In genomic region chr11:89333704-89334103, GRCh38 we compare ENCODE assay signal across 7 cellular contexts.
DNase-seq lines count a peak whose midpoint lies in the region; ATAC-seq, FAIRE-seq and TF ChIP-seq lines count a peak whose summit lies in the region.
"Not testable (repeated sequence)": the region's sequence is repeated elsewhere in the genome, so short reads cannot be mapped to it uniquely, and the experiment has no call there.

No MANE protein-coding gene starts in this region.

- H3K79me1 ChIP-seq in IMR-90 (ENCODE audit: low read depth in 1 of 2, low read length in 2 of 2) = not testable (repeated sequence)

- not testable (repeated sequence) for H3K23ac ChIP-seq in IMR-90 (ENCODE audit: low read depth, low read length)

- not testable (repeated sequence) for H2AK9ac ChIP-seq in IMR-90 (replicated peaks; ENCODE audit: low read depth, low read length, poor library complexity)

- H2BK20ac ChIP-seq in IMR-90 (ENCODE audit: low read depth, low read length) = not testable (repeated sequence)

- CTCF ChIA-PET in IMR-90 (lab: Yijun Ruan, JAX) = not testable (repeated sequence)

- in situ Hi-C loops in IMR-90 (cut with MboI; ENCODE audit: low sequenced_read_pairs) = loop anchor here (10.0 kb wide), 1 partner anchor 281 kb away; no protein-coding TSS in a partner anchor

- H3K79me2 ChIP-seq in DND-41 (ENCODE audit: insufficient read depth, low read length); OCI-LY1 (ENCODE audit: insufficient read depth, low read length): not testable (repeated sequence)

- not testable (repeated sequence) for H3K56ac ChIP-seq in IMR-90 (ENCODE audit: extremely low read depth, insufficient read depth, low read length)

- TF ChIP-seq RAD21 in IMR-90 (IDR thresholded peaks at IDR 0.05; ENCODE audit: low read length) = peak; percentile 60

- not testable (repeated sequence) for H3K27ac ChIP-seq in DND-41 (ENCODE audit: low read length); IMR-90 (ENCODE audit: insufficient read depth, low read length); OCI-LY1 (ENCODE audit: low read depth, low read length, poor library complexity, severe bottlenecking); pancreas

- not testable (repeated sequence) for H2AK5ac ChIP-seq in IMR-90 (ENCODE audit: low read depth, low read length)

- H2BK5ac ChIP-seq in IMR-90 (ENCODE audit: low read depth, low read length, poor library complexity, severe bottlenecking) = peak overlapping the region; percentile 64

- TF ChIP-seq POLR2A in IMR-90 (IDR thresholded peaks at IDR 0.05; ENCODE audit: low read depth, low read length) = not testable (repeated sequence)

- H3K9me2 ChIP-seq in OCI-LY1 (ENCODE audit: low read depth, low read length) = not testable (repeated sequence)

- not testable (repeated sequence) for H3K4ac ChIP-seq in IMR-90 (ENCODE audit: low read depth, low read length)

- intact Hi-C loops in IMR-90 (cut with micrococcal nuclease) = loop anchor here (2.0 to 10.0 kb wide), 3 partner anchors 71 to 279 kb away; no protein-coding TSS in a partner anchor
- intact Hi-C loops in pancreas (cut with DNase I) = not testable (repeated sequence)

- not testable (repeated sequence) for H3K36me3 ChIP-seq in DND-41 (ENCODE audit: insufficient read depth, low read length); IMR-90 (ENCODE audit: control insufficient read depth, insufficient read depth, low read length); OCI-LY1 (ENCODE audit: insufficient read depth, low read length); pancreas

- POLR2A ChIA-PET in IMR-90 (lab: Charles Lee; ENCODE audit: unreplicated experiment) = not testable (repeated sequence)

- not testable (repeated sequence) for H3K9me3 ChIP-seq in DND-41 (ENCODE audit: insufficient read depth, low read length, severe bottlenecking); IMR-90 (ENCODE audit: control insufficient read depth, insufficient read depth, low read length); OCI-LY1 (ENCODE audit: low read length); pancreas

- not testable (repeated sequence) for H3K9me1 ChIP-seq in IMR-90 (ENCODE audit: insufficient read depth, low read length)

- H2BK120ac ChIP-seq in IMR-90 (ENCODE audit: low read depth, low read length) = not testable (repeated sequence)

- peak; percentile 87 for FAIRE-seq in pancreas (lab: Jason Lieb, UNC)

- not testable (repeated sequence) for H3K4me2 ChIP-seq in DND-41 (ENCODE audit: insufficient read depth, low read length); IMR-90 (ENCODE audit: low read depth, low read length); OCI-LY1 (ENCODE audit: low read length)

- not testable (repeated sequence) for H2BK15ac ChIP-seq in IMR-90 (ENCODE audit: low read depth, low read length)

- not testable (repeated sequence) for DNase-seq in DND-41, pancreas
- DNase-seq in IMR-90 = peak; percentile 39
- peak; percentile 47 for DNase-seq in fibroblast of mammary gland (ENCODE audit: low read depth)
- peak; percentile 17 for DNase-seq in kidney glomerular epithelial cell (lab: John Stamatoyannopoulos, UW)

- not testable (repeated sequence) for H4K20me1 ChIP-seq in DND-41 (ENCODE audit: insufficient read depth, low read length); IMR-90 (ENCODE audit: insufficient read depth, low read length); OCI-LY1 (ENCODE audit: insufficient read depth, low read length)

- not testable (repeated sequence) for H3K14ac ChIP-seq in IMR-90 (replicated peaks; ENCODE audit: low read depth, low read length)

- peak overlapping the region; percentile 81; the same call in 1 of the 2 replicates for H3K18ac ChIP-seq in IMR-90 (ENCODE audit: low read depth, low read length)

- not testable (repeated sequence) for H3K4me3 ChIP-seq in DND-41 (ENCODE audit: low read depth in 1 of 2, low read length in 2 of 2); IMR-90 (ENCODE audit: insufficient read depth, low read depth, low read length); OCI-LY1 (ENCODE audit: low read depth, low read length, poor library complexity, severe bottlenecking); fibroblast of mammary gland (ENCODE audit: control insufficient read depth, low read depth, low read length); pancreas

- TF ChIP-seq CTCF in DND-41 (IDR thresholded peaks at IDR 0.05; ENCODE audit: borderline replicate concordance, extremely low read depth, low read length, poor library complexity, severe bottlenecking) (peak; percentile 19), IMR-90 (conservative IDR thresholded peaks at IDR 0.05; ENCODE audit: low read depth, low read length) (peak; percentile 51), OCI-LY1 (IDR thresholded peaks at IDR 0.05; ENCODE audit: low read length) (peak; percentile 28; the same call in 1 of the 2 replicates), brain (conservative IDR thresholded peaks at IDR 0.05) (peak; percentile 57 to 63), fibroblast of mammary gland (conservative IDR thresholded peaks at IDR 0.05; ENCODE audit: control insufficient read depth, insufficient read depth, low read depth, low read length) (peak; percentile 49), pancreas (IDR thresholded peaks at IDR 0.05) (peak in 2 of 4 donors; percentile 17 to 19)

- not testable (repeated sequence) for H3K9me3 Mint-ChIP-seq in brain

- not testable (repeated sequence) for H3K27me3 Mint-ChIP-seq in brain

- WGBS in IMR-90 (ENCODE audit: extremely low coverage in 2 of 2, insufficient read length in 1 of 2), 2 experiments = no CpG with 5 or more reads among the region's 1 CpG
- 22 to 27% methylated on average over 1 of the region's 1 CpG for WGBS in pancreas, 2 donors

- H4K8ac ChIP-seq in IMR-90 (ENCODE audit: low read depth in 2 of 2, low read length in 2 of 2) = not testable (repeated sequence)

- not testable (repeated sequence) for H3K4me1 ChIP-seq in DND-41 (ENCODE audit: insufficient read depth, low read length); IMR-90 (ENCODE audit: control insufficient read depth, insufficient read depth, low read length); OCI-LY1 (ENCODE audit: insufficient read depth, low read length, severe bottlenecking); pancreas

- dilution Hi-C loops in IMR-90 (cut with HindIII; ENCODE audit: low sequenced_read_pairs, unreplicated experiment) = not testable (repeated sequence)

- H3K36me3 Mint-ChIP-seq in brain = not testable (repeated sequence)

- BruUV-seq in IMR-90 (replicated peaks; lab: Mats Ljungman, UMichigan) = not testable (repeated sequence)

- not testable (repeated sequence) for H4K91ac ChIP-seq in IMR-90 (ENCODE audit: insufficient read depth, low read depth, low read length)

- H3F3A ChIP-seq in OCI-LY1 (ENCODE audit: insufficient read depth, low read length) = not testable (repeated sequence)

- peaks cover 12% of the 10 kb centered on the region for H3K4me1 Mint-ChIP-seq in brain

- ATAC-seq in DND-41 (ENCODE audit: insufficient read depth, low read depth); IMR-90 (ENCODE audit: low read depth): not testable (repeated sequence)
- ATAC-seq in pancreas = peak in 1 of 4 donors; percentile 32

- peak overlapping the region in 4 of 5 experiments; percentile 4 to 53 (median 16) for H3K27ac Mint-ChIP-seq in brain

- H3K27me3 ChIP-seq in DND-41 (ENCODE audit: insufficient read depth, low read length, poor library complexity); IMR-90 (ENCODE audit: control insufficient read depth, insufficient read depth, low read length); OCI-LY1 (ENCODE audit: insufficient read depth, low read length); pancreas: not testable (repeated sequence)

- H4K5ac ChIP-seq in IMR-90 (ENCODE audit: low read depth, low read length) = not testable (repeated sequence)

- H3K9ac ChIP-seq in DND-41 (ENCODE audit: low read depth, low read length); IMR-90 (ENCODE audit: low read depth, low read length); OCI-LY1 (ENCODE audit: low read length): not testable (repeated sequence)

- H2AFZ ChIP-seq in DND-41 (ENCODE audit: low read depth, low read length); IMR-90 (replicated peaks; ENCODE audit: low read length, poor library complexity); OCI-LY1 (ENCODE audit: low read length): not testable (repeated sequence)

- H3K4me3 Mint-ChIP-seq in brain = not testable (repeated sequence)

TF ChIP-seq in IMR-90, 13 proteins besides CTCF, POLR2A, EP300 and RAD21:
- TF ChIP-seq SMC3 (IDR thresholded peaks at IDR 0.05; ENCODE audit: low read depth, low read length) = peak; percentile 72
TF ChIP-seq in IMR-90: peak in this region for 1; not testable (repeated sequence) for 12.
